In the genomic region with DNA sequence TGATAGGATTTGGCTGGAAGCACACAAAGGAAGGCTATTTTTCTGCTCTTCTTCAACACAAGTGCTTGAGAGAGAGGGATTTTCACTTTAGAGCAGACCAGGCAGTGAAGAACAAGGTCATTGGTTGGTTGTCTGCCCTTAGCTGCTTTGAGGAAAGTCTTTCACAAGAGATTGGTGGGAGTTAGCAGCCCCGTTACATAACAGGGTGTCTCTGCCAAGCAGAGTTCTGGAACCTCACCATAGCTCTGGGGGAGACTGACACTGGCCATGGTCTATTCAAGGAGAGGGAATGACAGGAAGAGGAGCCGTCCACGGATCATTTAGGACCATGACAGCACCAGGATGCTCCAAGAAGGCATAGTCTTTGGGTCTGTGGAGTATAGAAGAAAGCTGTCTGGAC, we compare ENCODE assay signal across 17 cellular contexts.
DNase-seq lines count a peak whose midpoint lies in the region; ATAC-seq, FAIRE-seq and TF ChIP-seq lines count a peak whose summit lies in the region.
"Had no signal": no experiment of that assay in that cellular context is flagged by ENCODE, and none has a peak within 500 bp of the region (broad histone marks: within the 10 kb centered on the region; RNA-seq: fewer than 3 reads in every experiment).

No MANE protein-coding gene starts in this region.

- H2AFZ ChIP-seq in HepG2 (ENCODE audit: low read length) = no peak overlapping the region

- no peak for TF ChIP-seq POLR2A in HepG2 (IDR thresholded peaks at IDR 0.05; ENCODE audit: insufficient read depth in 1 of 2, low read depth in 2 of 2, low read length in 2 of 2)

- intact Hi-C loops in HepG2 (cut with micrococcal nuclease; ENCODE audit: unreplicated experiment) (no loop called here), Calu3 (cut with micrococcal nuclease; ENCODE audit: unreplicated experiment) (no loop called here)
- intact Hi-C loops in naive thymus-derived CD4-positive, alpha-beta T cell (cut with micrococcal nuclease) = no loop called here

- in situ Hi-C loops in HepG2 (cut with HindIII; ENCODE audit: extremely low pct_ligation_motif_present, low pct_unique_long_range_greater_than_20kb) = no loop called here

- no peak for FAIRE-seq in HepG2 (lab: Jason Lieb, UNC)
- FAIRE-seq: endometrium had no signal

- H3K27ac ChIP-seq in liver (ENCODE audit: low read depth in 1 of 2, low read length in 2 of 2) (peak overlapping the region in 1 of 2 donors; percentile 7), HepG2 (ENCODE audit: extremely low read length, insufficient read depth, low read length) (no peak overlapping the region)
- no peak overlapping the region for H3K27ac ChIP-seq in naive thymus-derived CD4-positive, alpha-beta T cell (ENCODE audit: low read depth, low read length)
- H3K27ac ChIP-seq: cardiac muscle cell, gastrocnemius medialis had no signal

- H3K9me3 ChIP-seq in liver (ENCODE audit: control insufficient read depth in 4 of 4, low read length in 3 of 4) (no peaks in the 10 kb centered on the region), HepG2 (ENCODE audit: low read length) (no peaks in the 10 kb centered on the region)
- H3K9me3 ChIP-seq in naive thymus-derived CD4-positive, alpha-beta T cell (ENCODE audit: control insufficient read depth in 2 of 3, low read length in 3 of 3) = no peaks in the 10 kb centered on the region
- H3K9me3 ChIP-seq: gastrocnemius medialis had no signal

- TF ChIP-seq RAD21 in liver (IDR thresholded peaks at IDR 0.05) (peak in 1 of 2 donors; percentile 30), HepG2 (CRISPR knock-in tag; IDR thresholded peaks at IDR 0.05) (no peak)

- H3K36me3 ChIP-seq in liver (ENCODE audit: control insufficient read depth in 4 of 4, insufficient read depth in 3 of 4, low read depth in 1 of 4, low read length in 3 of 4) (no peaks in the 10 kb centered on the region), HepG2 (replicated peaks in 1 of 2; ENCODE audit: control insufficient read depth in 1 of 2, insufficient read depth in 2 of 2, low read length in 2 of 2) (no peaks in the 10 kb centered on the region)
- no peaks in the 10 kb centered on the region for H3K36me3 ChIP-seq in naive thymus-derived CD4-positive, alpha-beta T cell (ENCODE audit: control insufficient read depth in 2 of 3, insufficient read depth in 3 of 3, low read length in 3 of 3)
- H3K36me3 ChIP-seq: cardiac muscle cell, gastrocnemius medialis had no signal

- H4K20me1 ChIP-seq in HepG2 (ENCODE audit: insufficient read depth, low read length) = no peaks in the 10 kb centered on the region

- no peaks in the 10 kb centered on the region for H3K27me3 ChIP-seq in liver (ENCODE audit: control insufficient read depth in 4 of 4, insufficient read depth in 4 of 4, low read length in 3 of 4)
- no peaks in the 10 kb centered on the region; a peak in 1 of 5 replicates for H3K27me3 ChIP-seq in HepG2 (ENCODE audit: control insufficient read depth in 1 of 2, insufficient read depth in 2 of 2, low read length in 2 of 2)
- no peaks in the 10 kb centered on the region for H3K27me3 ChIP-seq in naive thymus-derived CD4-positive, alpha-beta T cell (ENCODE audit: control insufficient read depth in 2 of 2, insufficient read depth in 2 of 2, low read length in 2 of 2)
- H3K27me3 ChIP-seq: cardiac muscle cell, gastrocnemius medialis had no signal

- H3K27ac Mint-ChIP-seq in glutamatergic neuron (ENCODE audit: unreplicated experiment) (peak overlapping the region; percentile 41), Calu3 (ENCODE audit: unreplicated experiment) (no peak overlapping the region)
- peak overlapping the region in 6 of 9 donors; percentile 31 to 87 (median 39) for H3K27ac Mint-ChIP-seq in naive thymus-derived CD4-positive, alpha-beta T cell

- BruUV-seq in HepG2 (replicated peaks; lab: Mats Ljungman, UMichigan) = no TSS peak
- BruUV-seq in Calu3 (replicated peaks; lab: Mats Ljungman, UMichigan) = no TSS peak

- DNase-seq in HepG2 (ENCODE audit: low spot score) (no peak), glutamatergic neuron (no peak), COLO829 (ENCODE audit: low spot score) (no peak), Calu3 (no peak), NCI-H187 (lab: John Stamatoyannopoulos, UW) (no peak), SHP77 (lab: John Stamatoyannopoulos, UW) (no peak)
- no peak for DNase-seq in naive thymus-derived CD4-positive, alpha-beta T cell
- DNase-seq: activated naive CD4-positive, alpha-beta T cell treated with anti-CD3 and anti-CD28 coated beads, Interleukin-2, amount 50 U/mL, for 16 hours; immature natural killer cell; Karpas-422; NCI-H146; NCI-H524 treated with DMSO at 0.1 percent for 48 hours had no signal

- ATAC-seq in HepG2 = no peak
- ATAC-seq in naive thymus-derived CD4-positive, alpha-beta T cell = no peak
- ATAC-seq: Panc1 had no signal

- H3K4me1 ChIP-seq in liver (ENCODE audit: control insufficient read depth in 4 of 4, insufficient read depth in 4 of 4, low read length in 3 of 4) (peaks cover 5 to 26% (median 17%) of the 10 kb centered on the region in 4 donors), HepG2 (ENCODE audit: insufficient read depth, low read length) (peaks cover 18% of the 10 kb centered on the region)
- H3K4me1 ChIP-seq in naive thymus-derived CD4-positive, alpha-beta T cell (ENCODE audit: control insufficient read depth in 2 of 2, insufficient read depth in 2 of 2, low read length in 2 of 2) = peaks cover 5 to 22% of the 10 kb centered on the region in 2 donors

- H3K36me3 Mint-ChIP-seq in glutamatergic neuron (ENCODE audit: unreplicated experiment) (no peaks in the 10 kb centered on the region), Calu3 (ENCODE audit: insufficient read depth, unreplicated experiment) (no peaks in the 10 kb centered on the region)
- peaks cover 5 to 12% (median 9%) of the 10 kb centered on the region in 5 donors for H3K36me3 Mint-ChIP-seq in naive thymus-derived CD4-positive, alpha-beta T cell

- 66% methylated on average over 3 of the region's 3 CpGs for WGBS in liver
- WGBS in HepG2 (ENCODE audit: low lambda C conversion rate) = 72% methylated on average over 3 of the region's 3 CpGs

- no peak overlapping the region for H3K4me3 Mint-ChIP-seq in glutamatergic neuron (ENCODE audit: unreplicated experiment)
- H3K4me3 Mint-ChIP-seq in naive thymus-derived CD4-positive, alpha-beta T cell = peak overlapping the region in 3 of 10 donors; percentile 22 to 33 (median 25)
- no peak overlapping the region for H3K4me3 Mint-ChIP-seq in Calu3 (ENCODE audit: low read depth, unreplicated experiment)

- no peaks in the 10 kb centered on the region for H3K79me2 ChIP-seq in HepG2 (ENCODE audit: insufficient read depth, low read length)

- H3K4me1 Mint-ChIP-seq in glutamatergic neuron (ENCODE audit: low read depth, unreplicated experiment) = peaks cover 34% of the 10 kb centered on the region
- peaks cover 26 to 73% (median 61%) of the 10 kb centered on the region in 7 donors for H3K4me1 Mint-ChIP-seq in naive thymus-derived CD4-positive, alpha-beta T cell
- H3K4me1 Mint-ChIP-seq in Calu3 (ENCODE audit: low read depth, unreplicated experiment) = peaks cover 28% of the 10 kb centered on the region

- H3K27me3 Mint-ChIP-seq in glutamatergic neuron (ENCODE audit: unreplicated experiment) (peaks cover 2% of the 10 kb centered on the region), Calu3 (ENCODE audit: unreplicated experiment) (peaks cover 97% of the 10 kb centered on the region)
- H3K27me3 Mint-ChIP-seq in naive thymus-derived CD4-positive, alpha-beta T cell = no peaks in the 10 kb centered on the region

- no peak for TF ChIP-seq EP300 in HepG2 (IDR thresholded peaks at IDR 0.05; ENCODE audit: low read depth in 2 of 2, low read length in 2 of 2)
- no peak for TF ChIP-seq EP300 in HepG2 (CRISPR knock-in tag; IDR thresholded peaks at IDR 0.05; ENCODE audit: borderline replicate concordance)

- H3K9ac ChIP-seq in liver (ENCODE audit: low read depth in 1 of 2, low read length in 2 of 2) = no peak overlapping the region
- H3K9ac ChIP-seq in HepG2 (ENCODE audit: insufficient read depth, low read depth, low read length) = no peak overlapping the region

- H3K9me3 Mint-ChIP-seq in glutamatergic neuron (ENCODE audit: unreplicated experiment) = peaks cover 9% of the 10 kb centered on the region
- peaks cover 0 to 4% (median 0%) of the 10 kb centered on the region in 11 donors for H3K9me3 Mint-ChIP-seq in naive thymus-derived CD4-positive, alpha-beta T cell
- H3K9me3 Mint-ChIP-seq in Calu3 (ENCODE audit: low read depth, unreplicated experiment) = no peaks in the 10 kb centered on the region
- H3K9me3 Mint-ChIP-seq: immature natural killer cell had no signal

- POLR2A ChIA-PET in HepG2 (lab: Yijun Ruan, JAX) = no interaction called here
- POLR2A ChIA-PET in naive thymus-derived CD4-positive, alpha-beta T cell (lab: Charles Lee) = interaction anchor here (1.3 kb wide), 1 partner anchor 106 kb away, joined by 5 read pairs; no protein-coding TSS in a partner anchor

- H3K4me2 ChIP-seq in HepG2 (ENCODE audit: low read depth, low read length) = no peak overlapping the region

- TF ChIP-seq CTCF in liver (IDR thresholded peaks at IDR 0.05; ENCODE audit: low read depth, low read length, missing input control) = no peak
- TF ChIP-seq CTCF in HepG2 (CRISPR knock-in tag; IDR thresholded peaks at IDR 0.05) = no peak
- no peak for TF ChIP-seq CTCF in glutamatergic neuron (IDR thresholded peaks at IDR 0.05; ENCODE audit: partially characterized antibody, unreplicated experiment)
- no peak for TF ChIP-seq CTCF in Calu3 (IDR thresholded peaks at IDR 0.05; ENCODE audit: unreplicated experiment)

- H3K4me3 ChIP-seq in liver (ENCODE audit: low read depth in 1 of 3, low read length in 3 of 3) (no peak overlapping the region), HepG2 (replicated peaks in 1 of 3; ENCODE audit: insufficient read depth in 1 of 3, low read depth in 2 of 3, low read length in 3 of 3) (no peak overlapping the region)
- no peak overlapping the region for H3K4me3 ChIP-seq in naive thymus-derived CD4-positive, alpha-beta T cell (ENCODE audit: low read length)
- H3K4me3 ChIP-seq: cardiac muscle cell, gastrocnemius medialis had no signal

- CTCF ChIA-PET in HepG2 (lab: Yijun Ruan, JAX; ENCODE audit: low intra/inter-chr PET ratio, low total read pairs) (no interaction called here), Calu3 (lab: Charles Lee) (interaction anchor here (0.6 kb wide), 1 partner anchor 709 kb away, joined by 9 read pairs; no protein-coding TSS in a partner anchor)
- CTCF ChIA-PET in naive thymus-derived CD4-positive, alpha-beta T cell (lab: Charles Lee) = no interaction called here

TF ChIP-seq in liver, 16 proteins besides CTCF, POLR2A, EP300 and RAD21:
- TF ChIP-seq HNF4G (IDR thresholded peaks at IDR 0.05) = no peak
- TF ChIP-seq RXRA (IDR thresholded peaks at IDR 0.05) = peak; percentile 8 to 13

TF ChIP-seq in HepG2, 621 proteins besides CTCF, POLR2A, EP300 and RAD21 (continues in another document):
- no peak for TF ChIP-seq BCL6 (CRISPR knock-in tag; IDR thresholded peaks at IDR 0.05)
- TF ChIP-seq KDM4B (CRISPR knock-in tag; IDR thresholded peaks at IDR 0.05) = no peak
- no peak for TF ChIP-seq YEATS2 (CRISPR knock-in tag; IDR thresholded peaks at IDR 0.05; ENCODE audit: borderline replicate concordance)
- no peak for TF ChIP-seq HNF4G (IDR thresholded peaks at IDR 0.05; ENCODE audit: borderline replicate concordance, low read depth, low read length)
- TF ChIP-seq HNF4G (CRISPR knock-in tag; IDR thresholded peaks at IDR 0.05; ENCODE audit: borderline replicate concordance, low read depth) = no peak
